Comparison of ENCODE assay signal across 11 cellular contexts in the genomic region with DNA sequence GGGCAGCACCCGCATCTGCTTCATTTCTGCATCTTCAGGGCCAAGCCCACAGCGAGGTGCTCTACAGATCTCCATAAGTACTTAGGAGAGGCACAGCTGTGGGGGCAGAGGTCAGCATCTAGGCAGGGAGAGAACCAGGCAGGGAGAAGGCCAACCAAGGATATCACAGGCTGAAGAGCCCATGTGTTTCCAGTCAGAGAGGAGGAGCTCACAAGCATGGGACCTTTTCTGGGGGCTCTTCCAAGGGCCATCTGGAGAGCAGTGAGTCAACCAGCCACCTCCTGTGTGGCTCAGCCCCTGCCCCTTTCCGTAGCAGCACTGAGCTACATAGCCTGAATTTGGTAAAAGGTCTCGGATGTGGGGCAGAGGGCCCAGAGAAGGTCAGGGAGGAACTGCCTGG.
DNase-seq lines count a peak whose midpoint lies in the region; ATAC-seq and TF ChIP-seq lines count a peak whose summit lies in the region.
"Had no signal": no experiment of that assay in that cellular context is flagged by ENCODE, and none has a peak within 500 bp of the region (broad histone marks: within the 10 kb centered on the region; RNA-seq: fewer than 3 reads in every experiment).

No MANE protein-coding gene starts in this region.

- no peaks in the 10 kb centered on the region for H3K27me3 ChIP-seq in heart left ventricle
- H3K27me3 ChIP-seq in left lung, result no peaks in the 10 kb centered on the region
- H3K27me3 ChIP-seq in upper lobe of left lung, result no peaks in the 10 kb centered on the region

- TF ChIP-seq CTCF in heart left ventricle (IDR thresholded peaks at IDR 0.05) (no peak), left lung (IDR thresholded peaks at IDR 0.05) (no peak), upper lobe of left lung (IDR thresholded peaks at IDR 0.05) (no peak)

- intact Hi-C loops in heart left ventricle (cut with DNase I), result no loop called here
- intact Hi-C loops in Right ventricle myocardium superior (cut with DNase I), result loop anchor here (5.0 kb wide), 1 partner anchor 88 kb away; no protein-coding TSS in a partner anchor
- intact Hi-C loops in left lung (cut with DNase I), result no loop called here

- TF ChIP-seq POLR2A in heart left ventricle (IDR thresholded peaks at IDR 0.05) (no peak), upper lobe of left lung (IDR thresholded peaks at IDR 0.05) (no peak)

- DNase-seq in heart left ventricle, result peak in 2 of 5 donors; percentile 39 to 59
- DNase-seq in Right ventricle myocardium superior, result no peak
- DNase-seq in brain pericyte (ENCODE audit: low read depth, low spot score), result peak; percentile 59
- DNase-seq in left lung, result no peak
- DNase-seq in upper lobe of left lung, result no peak
- DNase-seq in SW 1271 (lab: John Stamatoyannopoulos, UW), result no peak
- DNase-seq in NCI-H1092 treated with DMSO at 0.1 percent for 48 hours (lab: John Stamatoyannopoulos, UW), result no peak
- DNase-seq: AML-193, mammary epithelial cell, SIG-M5 had no signal

- H3K27ac ChIP-seq in heart left ventricle (peak overlapping the region in 11 of 12 donors; percentile 50 to 96 (median 70)), left lung (peak overlapping the region in 1 of 2 donors; percentile 21), upper lobe of left lung (peak overlapping the region in 3 of 4 donors; percentile 14 to 71 (median 46))

- TF ChIP-seq EP300 in upper lobe of left lung (IDR thresholded peaks at IDR 0.05), result no peak

- peak in 3 of 4 donors; percentile 11 to 26 (median 19) for ATAC-seq in heart left ventricle
- no peak for ATAC-seq in Right ventricle myocardium superior (ENCODE audit: poor library complexity)
- peak; percentile 1 for ATAC-seq in left lung
- ATAC-seq in upper lobe of left lung (ENCODE audit: low FRiP score in 2 of 2), result no peak
- ATAC-seq in HG02870 (IDR thresholded peaks at IDR 0.05; ENCODE audit: unreplicated experiment), result no peak

- H3K9me3 ChIP-seq in heart left ventricle (no peaks in the 10 kb centered on the region), left lung (no peaks in the 10 kb centered on the region), upper lobe of left lung (no peaks in the 10 kb centered on the region)

- WGBS in heart left ventricle, 4 donors, result 62 to 76% (median 69%) methylated on average over 2 to 4 of the region's 4 CpGs
- 65 to 86% methylated on average over 2 to 3 of the region's 4 CpGs for WGBS in upper lobe of left lung, 2 donors

- no peaks in the 10 kb centered on the region for H3K36me3 ChIP-seq in heart left ventricle
- H3K36me3 ChIP-seq in left lung, result no peaks in the 10 kb centered on the region
- H3K36me3 ChIP-seq in upper lobe of left lung, result no peaks in the 10 kb centered on the region

- H3K4me1 ChIP-seq in heart left ventricle, result peaks cover 36 to 80% (median 64%) of the 10 kb centered on the region in 12 donors
- peaks cover 35 to 71% of the 10 kb centered on the region in 2 donors for H3K4me1 ChIP-seq in left lung
- peaks cover 50 to 80% (median 66%) of the 10 kb centered on the region in 4 donors for H3K4me1 ChIP-seq in upper lobe of left lung

- H3K4me3 ChIP-seq in heart left ventricle, result no peak overlapping the region
- H3K4me3 ChIP-seq in left lung, result no peak overlapping the region
- H3K4me3 ChIP-seq in upper lobe of left lung, result no peak overlapping the region

Comparison
In these comparisons a context has a peak if more than half of its experiments do, and no peak if none do; other contexts are left out.
1. ATAC-seq: peak in heart left ventricle (3 of 4) and left lung (single experiment); none in Right ventricle myocardium superior (single experiment), upper lobe of left lung (0 of 2) and HG02870 (single experiment).